Comparison of ENCODE assay signal across 22 cellular contexts in genomic region chr21:26826801-26827200, GRCh38.
"Had no signal": no experiment of that assay in that cellular context is flagged by ENCODE, and none has a peak within 500 bp of the region (broad histone marks: within the 10 kb centered on the region; RNA-seq: fewer than 3 reads in every experiment).

No MANE protein-coding gene starts in this region.

- DNase-seq: activated CD4-positive, alpha-beta T cell treated with anti-CD3 and anti-CD28 coated beads, Interleukin-2, amount 10 ng/mL, durations not matched to agents 24 days and 14 days; activated CD8-positive, alpha-beta T cell treated with anti-CD3 and anti-CD28 coated beads for 36 hours; activated gamma-delta T cell treated with Interleukin-2 at 50 U/mL for 16 hours; brain microvascular endothelial cell; colonic mucosa; glutamatergic neuron; hippocampal formation; kidney glomerular epithelial cell; left ventricle myocardium inferior; natural killer cell; stimulated activated CD4-positive, alpha-beta T cell treated with anti-CD3 and anti-CD28 coated beads, Interleukin-4, amount 100 ng/mL, for 24 hours; stimulated activated naive CD4-positive, alpha-beta T cell treated with Interleukin-2 at 50 U/mL for 16 hours; T-helper 2 cell; upper lobe of left lung had no signal

- H3K27ac ChIP-seq: ascending aorta, brain microvascular endothelial cell, colonic mucosa, left ventricle myocardium inferior, prostate gland, right atrium auricular region, thoracic aorta, upper lobe of left lung, VCaP had no signal

- H3K4me1 ChIP-seq: ascending aorta, colonic mucosa, left ventricle myocardium inferior, prostate gland, right atrium auricular region, upper lobe of left lung had no signal

- FAIRE-seq: frontal cortex had no signal

- ATAC-seq: activated CD4-positive, CD25-positive, alpha-beta regulatory T cell treated with anti-CD3 and anti-CD28 coated beads, Interleukin-2, amount 50 U/mL, for 24 hours; activated CD8-positive, alpha-beta T cell treated with anti-CD3 and anti-CD28 coated beads for 36 hours; activated naive CD4-positive, alpha-beta T cell treated with anti-CD3 and anti-CD28 coated beads, Interleukin-2, amount 50 U/mL, for 72 hours; natural killer cell had no signal

- H3K9me3 ChIP-seq: ascending aorta, colonic mucosa, left ventricle myocardium inferior, prostate gland, right atrium auricular region, thoracic aorta, upper lobe of left lung had no signal

- H3K27me3 ChIP-seq: ascending aorta, brain microvascular endothelial cell, colonic mucosa, right atrium auricular region, upper lobe of left lung had no signal

- H3K36me3 ChIP-seq: ascending aorta, brain microvascular endothelial cell, colonic mucosa, left ventricle myocardium inferior, prostate gland, right atrium auricular region, thoracic aorta, upper lobe of left lung had no signal

- H3K4me3 ChIP-seq: ascending aorta, colonic mucosa, left ventricle myocardium inferior, prostate gland, right atrium auricular region, thoracic aorta, upper lobe of left lung had no signal
